ENCODE assay signal across 16 cellular contexts in the genomic region with DNA sequence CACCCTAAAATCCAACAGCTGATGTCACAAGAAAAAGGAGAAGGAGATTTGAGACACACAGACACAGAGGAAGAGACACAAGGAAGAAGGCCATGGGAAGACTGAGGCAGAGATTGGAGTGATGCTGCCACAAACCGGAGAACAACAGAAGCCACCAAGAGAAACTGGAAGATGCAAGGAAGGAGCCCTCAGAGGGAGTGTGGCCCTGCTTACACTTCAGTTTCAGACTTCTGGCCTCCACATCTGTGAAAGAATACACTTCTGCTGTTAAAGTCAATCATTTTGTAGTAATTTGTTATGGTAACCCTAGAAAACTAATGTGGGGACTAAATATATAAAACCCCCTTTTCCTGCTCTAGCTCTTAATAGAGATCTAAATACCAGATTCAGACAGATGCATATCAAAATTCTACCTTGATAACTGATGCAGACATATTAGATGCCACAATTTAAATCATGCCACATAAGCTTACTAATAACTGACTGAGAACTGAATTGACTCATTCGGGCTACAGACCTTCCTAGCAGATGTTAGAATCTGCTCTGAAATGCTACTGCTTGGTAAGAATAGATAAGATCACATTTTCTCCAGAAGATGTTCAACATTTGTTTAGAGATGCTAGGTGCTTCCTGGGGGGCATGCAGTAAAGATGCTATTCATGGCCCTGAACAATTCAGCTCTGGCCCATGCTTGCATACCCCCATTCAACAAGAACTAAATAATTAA.
DNase-seq lines count a peak whose midpoint lies in the region; ATAC-seq and FAIRE-seq lines count a peak whose summit lies in the region.
"Had no signal": no experiment of that assay in that cellular context is flagged by ENCODE, and none has a peak within 500 bp of the region (broad histone marks: within the 10 kb centered on the region; RNA-seq: fewer than 3 reads in every experiment).

No MANE protein-coding gene starts in this region.

- ATAC-seq in activated T-cell treated with anti-CD3 and anti-CD28 coated beads, Interleukin-2, amount 50 U/mL, for 72 hours (replicated peaks in 1 of 2), result peak; percentile 78 to 83
- ATAC-seq in stimulated activated effector memory CD8-positive, alpha-beta T cell treated with anti-CD3 and anti-CD28 coated beads, Interleukin-12 subunit alpha, Interleukin-12 subunit beta, amount 100 ng/mL, for 72 hours, result peak; percentile 88
- no peak for ATAC-seq in GM21390 (IDR thresholded peaks at IDR 0.05; ENCODE audit: unreplicated experiment)
- ATAC-seq: PC-3 had no signal

- no peak for DNase-seq in activated T-cell treated with anti-CD3 and anti-CD28 coated beads, Interleukin-2, amount 50 U/mL, for 24 hours
- DNase-seq in activated T-cell treated with anti-CD3 and anti-CD28 coated beads for 4 hours (no peak), HTR-8/SVneo (ENCODE audit: insufficient read length, low spot score) (no peak), epidermal melanocyte (ENCODE audit: insufficient read length, low spot score) (no peak), NCI-H69 (lab: John Stamatoyannopoulos, UW) (no peak)
- no peak for DNase-seq in activated T-cell treated with anti-CD3 and anti-CD28 coated beads, Interleukin-2, amount 50 U/mL, for 72 hours
- DNase-seq in stimulated activated effector memory CD8-positive, alpha-beta T cell treated with anti-CD3 and anti-CD28 coated beads, Interleukin-12 subunit alpha, Interleukin-12 subunit beta, amount 100 ng/mL, for 72 hours (ENCODE audit: low spot score in 2 of 2), result no peak
- DNase-seq: AML-193; CD4-positive, alpha-beta memory T cell; DMS79; NCI-H1436 treated with DMSO at 0.1 percent for 48 hours; NCI-H345; PC-3 had no signal

- no peaks in the 10 kb centered on the region for H3K9me3 Mint-ChIP-seq in activated T-cell treated with anti-CD3 and anti-CD28 coated beads, Interleukin-2, amount 50 U/mL, for 24 hours
- H3K9me3 Mint-ChIP-seq in activated T-cell treated with anti-CD3 and anti-CD28 coated beads, Interleukin-2, amount 50 U/mL, for 72 hours, result peaks cover 2 to 8% of the 10 kb centered on the region in 2 donors
- no peaks in the 10 kb centered on the region for H3K9me3 Mint-ChIP-seq in stimulated activated effector memory CD8-positive, alpha-beta T cell treated with anti-CD3 and anti-CD28 coated beads, Interleukin-12 subunit alpha, Interleukin-12 subunit beta, amount 100 ng/mL, for 72 hours
- H3K9me3 Mint-ChIP-seq: CD4-positive, alpha-beta memory T cell had no signal

- H3K27me3 Mint-ChIP-seq in activated T-cell treated with anti-CD3 and anti-CD28 coated beads, Interleukin-2, amount 50 U/mL, for 24 hours, result no peaks in the 10 kb centered on the region
- no peaks in the 10 kb centered on the region for H3K27me3 Mint-ChIP-seq in activated T-cell treated with anti-CD3 and anti-CD28 coated beads, Interleukin-2, amount 50 U/mL, for 72 hours (ENCODE audit: low read depth)
- H3K27me3 Mint-ChIP-seq: CD4-positive, alpha-beta memory T cell had no signal

- peaks cover 74% of the 10 kb centered on the region for H3K4me1 Mint-ChIP-seq in activated T-cell treated with anti-CD3 and anti-CD28 coated beads, Interleukin-2, amount 50 U/mL, for 24 hours (ENCODE audit: low read depth)
- H3K4me1 Mint-ChIP-seq in activated T-cell treated with anti-CD3 and anti-CD28 coated beads, Interleukin-2, amount 50 U/mL, for 72 hours (ENCODE audit: low read depth), result peaks cover 84% of the 10 kb centered on the region
- peaks cover 66% of the 10 kb centered on the region for H3K4me1 Mint-ChIP-seq in stimulated activated effector memory CD8-positive, alpha-beta T cell treated with anti-CD3 and anti-CD28 coated beads, Interleukin-12 subunit alpha, Interleukin-12 subunit beta, amount 100 ng/mL, for 72 hours

- H3K27ac Mint-ChIP-seq in activated T-cell treated with anti-CD3 and anti-CD28 coated beads, Interleukin-2, amount 50 U/mL, for 24 hours, result peak overlapping the region; percentile 89
- peak overlapping the region; percentile 63 for H3K27ac Mint-ChIP-seq in activated T-cell treated with anti-CD3 and anti-CD28 coated beads, Interleukin-2, amount 50 U/mL, for 72 hours
- peak overlapping the region; percentile 60 for H3K27ac Mint-ChIP-seq in stimulated activated effector memory CD8-positive, alpha-beta T cell treated with anti-CD3 and anti-CD28 coated beads, Interleukin-12 subunit alpha, Interleukin-12 subunit beta, amount 100 ng/mL, for 72 hours

- FAIRE-seq in HTR-8/SVneo (lab: Jason Lieb, UNC), result peak; percentile 52
- FAIRE-seq: GM12891, GM19239 had no signal

- no peaks in the 10 kb centered on the region for H3K36me3 Mint-ChIP-seq in activated T-cell treated with anti-CD3 and anti-CD28 coated beads, Interleukin-2, amount 50 U/mL, for 24 hours (ENCODE audit: low read depth)
- peaks cover 9 to 10% of the 10 kb centered on the region in 2 donors for H3K36me3 Mint-ChIP-seq in activated T-cell treated with anti-CD3 and anti-CD28 coated beads, Interleukin-2, amount 50 U/mL, for 72 hours (ENCODE audit: insufficient read depth in 2 of 2)
- H3K36me3 Mint-ChIP-seq in stimulated activated effector memory CD8-positive, alpha-beta T cell treated with anti-CD3 and anti-CD28 coated beads, Interleukin-12 subunit alpha, Interleukin-12 subunit beta, amount 100 ng/mL, for 72 hours, result no peaks in the 10 kb centered on the region
- H3K36me3 Mint-ChIP-seq: CD4-positive, alpha-beta memory T cell had no signal

- peak overlapping the region; percentile 8 for H3K4me3 Mint-ChIP-seq in activated T-cell treated with anti-CD3 and anti-CD28 coated beads, Interleukin-2, amount 50 U/mL, for 24 hours
- peak overlapping the region; percentile 50 to 71 for H3K4me3 Mint-ChIP-seq in activated T-cell treated with anti-CD3 and anti-CD28 coated beads, Interleukin-2, amount 50 U/mL, for 72 hours
- peak overlapping the region; percentile 20 for H3K4me3 Mint-ChIP-seq in stimulated activated effector memory CD8-positive, alpha-beta T cell treated with anti-CD3 and anti-CD28 coated beads, Interleukin-12 subunit alpha, Interleukin-12 subunit beta, amount 100 ng/mL, for 72 hours
- H3K4me3 Mint-ChIP-seq: CD4-positive, alpha-beta memory T cell had no signal

Comparison
In these comparisons a context has a peak if more than half of its experiments do, and no peak if none do; other contexts are left out.
1. H3K4me3 Mint-ChIP-seq: peak in every context shown above with its lines; median percentile 60 in activated T-cell treated with anti-CD3 and anti-CD28 coated beads, Interleukin-2, amount 50 U/mL, for 72 hours; 20 in stimulated activated effector memory CD8-positive, alpha-beta T cell treated with anti-CD3 and anti-CD28 coated beads, Interleukin-12 subunit alpha, Interleukin-12 subunit beta, amount 100 ng/mL, for 72 hours; 8 in activated T-cell treated with anti-CD3 and anti-CD28 coated beads, Interleukin-2, amount 50 U/mL, for 24 hours.